ENCODE assay signal across 26 cellular contexts in genomic region chr11:66412110-66412509, GRCh38. TPM values are rescaled to one million over a fixed set of nuclear protein-coding genes. Genes with fewer than 3 reads are reported as not detected.
DNase-seq lines count a peak whose midpoint lies in the region; ATAC-seq, FAIRE-seq and TF ChIP-seq lines count a peak whose summit lies in the region.
"Had no signal": no experiment of that assay in that cellular context is flagged by ENCODE, and none has a peak within 500 bp of the region (broad histone marks: within the 10 kb centered on the region; RNA-seq: fewer than 3 reads in every experiment).

No MANE protein-coding gene starts in this region.

- TF ChIP-seq RAD21 in H1 (IDR thresholded peaks at IDR 0.05 in 1 of 2, conservative IDR thresholded peaks at IDR 0.05 in 1 of 2; ENCODE audit: low read depth in 2 of 2, low read length in 2 of 2), result no peak

- DNase-seq in NT2/D1 (ENCODE audit: low read depth, low spot score), result no peak
- no peak for DNase-seq in H1 (ENCODE audit: low read depth in 1 of 2, low spot score in 2 of 2)
- no peak for DNase-seq in thoracic aorta (ENCODE audit: low spot score)
- no peak for DNase-seq in activated naive CD4-positive, alpha-beta T cell treated with Interleukin-2 at 50 U/mL for 16 hours
- no peak for DNase-seq in NCI-H226
- DNase-seq in medulla oblongata (ENCODE audit: extremely low spot score), result no peak
- DNase-seq: DMS153, HFFc6, IMR-90, KG1, NCI-H1048, NCI-H1417 treated with DMSO at 0.1 percent for 48 hours, NCI-H1694 treated with DMSO at 0.1 percent for 48 hours, NCI-H2081, NCI-H2227 treated with DMSO at 0.1 percent for 48 hours, NCI-H510A, NCI-H69, SHP77 had no signal

- ATAC-seq in thoracic aorta (ENCODE audit: insufficient number of reproducible peaks, low FRiP score, low read depth), result no peak
- ATAC-seq: GM23338, Panc1 had no signal

- H3K4me1 ChIP-seq in NT2/D1 (ENCODE audit: insufficient read depth, insufficient read length), result peaks cover 33% of the 10 kb centered on the region
- H3K4me1 ChIP-seq in H1 (replicated peaks in 1 of 4; ENCODE audit: control insufficient read depth in 3 of 4, insufficient read depth in 4 of 4, low read length in 3 of 4), result peaks cover 7 to 30% (median 23%) of the 10 kb centered on the region in 4 experiments
- peaks cover 0 to 34% of the 10 kb centered on the region in 2 donors for H3K4me1 ChIP-seq in muscle layer of duodenum (ENCODE audit: control insufficient read depth in 1 of 2, insufficient read depth in 2 of 2, low read length in 2 of 2)
- H3K4me1 ChIP-seq in thoracic aorta (ENCODE audit: control insufficient read depth in 1 of 2, low read depth in 2 of 2), result peaks cover 14 to 57% of the 10 kb centered on the region in 2 donors
- H3K4me1 ChIP-seq: HAP-1 had no signal

- H3K23ac ChIP-seq in H1 (ENCODE audit: insufficient read length), result no peak overlapping the region

- H2BK20ac ChIP-seq in H1 (ENCODE audit: low read length), result 0 out of 2 replicates have a peak overlapping the region, but pooled peaks have one; percentile 53

- H3K27ac ChIP-seq in H1 (ENCODE audit: low read depth, low read length) (no peak overlapping the region), muscle layer of duodenum (ENCODE audit: low read length) (no peak overlapping the region), thoracic aorta (no peak overlapping the region)
- H3K27ac ChIP-seq: RWPE1 had no signal

- no peak overlapping the region; the same call in 1 of the 2 replicates for H2BK5ac ChIP-seq in H1 (ENCODE audit: low read depth, low read length)

- H4K20me1 ChIP-seq in H1 (replicated peaks in 1 of 2; ENCODE audit: control insufficient read depth in 1 of 2, insufficient read depth in 2 of 2, low read length in 2 of 2), result no peaks in the 10 kb centered on the region

- H3K9me3 ChIP-seq in NT2/D1 (ENCODE audit: insufficient read depth, low read length) (no peaks in the 10 kb centered on the region), H1 (ENCODE audit: insufficient read depth in 2 of 2, low read depth in 1 of 2, low read length in 1 of 2) (no peaks in the 10 kb centered on the region), muscle layer of duodenum (ENCODE audit: control insufficient read depth in 1 of 2, low read length in 2 of 2) (no peaks in the 10 kb centered on the region), thoracic aorta (no peaks in the 10 kb centered on the region)
- H3K9me3 ChIP-seq: HAP-1 had no signal

- no peak overlapping the region for H2AFZ ChIP-seq in H1 (ENCODE audit: low read length)
- H2AFZ ChIP-seq: GM23338 had no signal

- no peak overlapping the region for H4K5ac ChIP-seq in H1 (ENCODE audit: insufficient read length, low read depth, low read length)

- POLR2A ChIA-PET in H1 (lab: Charles Lee; ENCODE audit: partially characterized antibody), result interaction anchor here (0.8 to 7.7 kb wide), 4 partner anchors 10 to 68 kb away, joined by 4 to 78 read pairs (median 4); partner anchors contain the start of genes DPP3 and NPAS4

- peak overlapping the region; percentile 46 for H3K9ac ChIP-seq in NT2/D1 (ENCODE audit: insufficient read length, low read depth)
- H3K9ac ChIP-seq in H1 (replicated peaks in 1 of 4; ENCODE audit: extremely low read depth in 1 of 4, low read depth in 3 of 4, low read length in 3 of 4), result no peak overlapping the region

- no peaks in the 10 kb centered on the region for H3K79me1 ChIP-seq in H1 (ENCODE audit: low read depth, low read length)

- H3K4ac ChIP-seq in H1 (replicated peaks; ENCODE audit: insufficient read length, low read depth, low read length), result no peak overlapping the region

- H3K18ac ChIP-seq in H1 (ENCODE audit: extremely low read depth, low read length), result no peak overlapping the region

- no peak overlapping the region for H3K4me3 ChIP-seq in NT2/D1 (ENCODE audit: insufficient read length, low read depth)
- no peak overlapping the region for H3K4me3 ChIP-seq in H1 (ENCODE audit: extremely low read depth in 1 of 4, insufficient read depth in 2 of 4, low read depth in 3 of 4, low read length in 4 of 4)
- H3K4me3 ChIP-seq in muscle layer of duodenum (ENCODE audit: low read depth in 1 of 2, low read length in 2 of 2), result peak overlapping the region; percentile 31 to 63
- H3K4me3 ChIP-seq in thoracic aorta, result peak overlapping the region; percentile 38
- H3K4me3 ChIP-seq: GM23338, HAP-1 had no signal

- peak overlapping the region; percentile 7 for H4K91ac ChIP-seq in H1 (replicated peaks; ENCODE audit: insufficient read length, low read length)

- H3K36me3 ChIP-seq in NT2/D1 (ENCODE audit: insufficient read depth, insufficient read length, low read length), result peaks cover 20% of the 10 kb centered on the region
- H3K36me3 ChIP-seq in H1 (ENCODE audit: control insufficient read depth in 2 of 4, insufficient read depth in 4 of 4, low read length in 3 of 4), result no peaks in the 10 kb centered on the region
- H3K36me3 ChIP-seq in muscle layer of duodenum (ENCODE audit: control insufficient read depth in 1 of 2, insufficient read depth in 2 of 2, low read length in 2 of 2), result no peaks in the 10 kb centered on the region
- H3K36me3 ChIP-seq in thoracic aorta, result no peaks in the 10 kb centered on the region
- H3K36me3 ChIP-seq: HAP-1 had no signal

- no peak overlapping the region for H4K8ac ChIP-seq in H1 (ENCODE audit: extremely low read depth, insufficient read depth, low read length)

- TF ChIP-seq CTCF in H1 (IDR thresholded peaks at IDR 0.05; ENCODE audit: control extremely low read depth in 1 of 3, insufficient read depth in 1 of 3, low read depth in 1 of 3, low read length in 3 of 3) (no peak), thoracic aorta (IDR thresholded peaks at IDR 0.05) (no peak)

- no peak for TF ChIP-seq POLR2A in H1 (IDR thresholded peaks at IDR 0.05; ENCODE audit: control extremely low read depth in 1 of 2, low read depth in 2 of 2, low read length in 2 of 2)

- 95% methylated on average over 7 of the region's 7 CpGs; no CpG with 5 or more reads in 1 of the 2 experiments for WGBS in H1 (ENCODE audit: extremely low coverage in 1 of 2, insufficient coverage in 1 of 2, insufficient read length in 1 of 2, insufficient replicate concordance in 2 of 2, low coverage in 1 of 2, low lambda C conversion rate in 2 of 2, missing lambda C conversion rate in 1 of 2), 2 experiments

- H3K23me2 ChIP-seq in H1 (ENCODE audit: low read depth, low read length), result peaks cover 2% of the 10 kb centered on the region; the same call in 1 of the 2 replicates

- H2AK5ac ChIP-seq in H1 (ENCODE audit: low read depth, low read length), result no peak overlapping the region

- CTCF ChIA-PET in H1 (lab: Charles Lee; ENCODE audit: partially characterized antibody), result interaction anchor here (0.6 to 9.7 kb wide), 8 partner anchors 9 to 111 kb away, joined by 3 to 202 read pairs (median 8); partner anchors contain the start of genes MRPL11 and NPAS4

- H2BK12ac ChIP-seq in H1 (ENCODE audit: low read depth, low read length), result no peak overlapping the region

- no peak overlapping the region for H3K4me2 ChIP-seq in H1 (ENCODE audit: insufficient read depth in 1 of 2, low read depth in 2 of 2, low read length in 2 of 2)

- H3K27me3 ChIP-seq in NT2/D1 (ENCODE audit: insufficient read depth, insufficient read length), result peaks cover 6% of the 10 kb centered on the region
- peaks cover 0 to 5% (median 2%) of the 10 kb centered on the region in 4 experiments; a peak in 3 of 7 replicates for H3K27me3 ChIP-seq in H1 (replicated peaks in 1 of 4; ENCODE audit: control insufficient read depth in 3 of 4, extremely low read depth in 1 of 4, insufficient read depth in 3 of 4, low read length in 3 of 4)
- H3K27me3 ChIP-seq in muscle layer of duodenum (ENCODE audit: low read depth, low read length), result peaks cover 5% of the 10 kb centered on the region
- no peaks in the 10 kb centered on the region for H3K27me3 ChIP-seq in thoracic aorta (replicated peaks; ENCODE audit: insufficient read depth)

- no peak for FAIRE-seq in H1 (lab: Jason Lieb, UNC)

- no peak overlapping the region for H3K14ac ChIP-seq in H1 (ENCODE audit: insufficient read length)

- H3K56ac ChIP-seq in H1 (replicated peaks; ENCODE audit: insufficient read length, low read depth, low read length), result no peak overlapping the region

- TF ChIP-seq EP300 in H1 (IDR thresholded peaks at IDR 0.05; ENCODE audit: borderline replicate concordance in 1 of 2, low read depth in 2 of 2, low read length in 2 of 2), result no peak

- H2BK120ac ChIP-seq in H1 (replicated peaks; ENCODE audit: low read depth, low read length), result no peak overlapping the region

- H3K79me2 ChIP-seq in H1 (ENCODE audit: control insufficient read depth in 1 of 2, insufficient read depth in 2 of 2, low read length in 2 of 2), result no peaks in the 10 kb centered on the region

- no peak overlapping the region for H2BK15ac ChIP-seq in H1 (ENCODE audit: low read length)

RNA-seq across cellular contexts. Expression of gene NPAS4, which starts 8.7 kb away (rescaled TPM):
- total RNA-seq in H1 (2021; fragmentation: NEBNext Ultra II Directional; extraction: Animal tissue kit (Norgen Biotek cat#: 25700)), result 0.88 and 0.99 TPM in 2 replicates
- 0.73 and 0.77 TPM in 2 replicates for polyA plus RNA-seq in H1 (2011; rRNA removed)
- polyA plus RNA-seq in H1 (2011; cell fraction: cytosol; rRNA removed), result 0.54 TPM
- 2.0 TPM for polyA plus RNA-seq in H1 (2011; cell fraction: nucleus; rRNA removed)
- polyA plus RNA-seq in H1 (2012, experiment 1 of 2), result 0.58 to 1.2 TPM (median 0.85 TPM) in 4 replicates
- polyA plus RNA-seq in H1 (2012, experiment 2 of 2), result 0.28 TPM
- 0.24 TPM for polyA plus RNA-seq in H1 (2013, experiment 1 of 2)
- 0.18 TPM for polyA plus RNA-seq in H1 (2013, experiment 2 of 2)
- 0.12 and 0.66 TPM in 2 replicates for polyA minus RNA-seq in H1 (2011; rRNA and poly(A)+ RNA removed)
- polyA minus RNA-seq in H1 (2011; cell fraction: cytosol; rRNA and poly(A)+ RNA removed), result 0.44 TPM
- polyA minus RNA-seq in H1 (2011; cell fraction: nucleus; rRNA and poly(A)+ RNA removed), result 0.40 TPM
- total RNA-seq in thoracic aorta, result 1 to 10 TPM; 4.2 to 6.6 TPM
- total RNA-seq: A172, G401, OCI-LY7 had no signal

RNA-seq across cellular contexts. Expression of gene MRPL11, which starts 26.5 kb away (rescaled TPM):
- total RNA-seq in H1 (2021; fragmentation: NEBNext Ultra II Directional; extraction: Animal tissue kit (Norgen Biotek cat#: 25700)), result 141 and 152 TPM in 2 replicates
- polyA plus RNA-seq in H1 (2011; rRNA removed), result 105 and 106 TPM in 2 replicates
- polyA plus RNA-seq in H1 (2011; cell fraction: cytosol; rRNA removed), result 116 TPM
- polyA plus RNA-seq in H1 (2011; cell fraction: nucleus; rRNA removed), result 102 TPM
- 161 to 181 TPM (median 177 TPM) in 4 replicates for polyA plus RNA-seq in H1 (2012, experiment 1 of 2)
- polyA plus RNA-seq in H1 (2012, experiment 2 of 2), result 290 TPM
- polyA plus RNA-seq in H1 (2013, experiment 1 of 2), result 187 TPM
- polyA plus RNA-seq in H1 (2013, experiment 2 of 2), result 199 TPM
- polyA minus RNA-seq in H1 (2011; rRNA and poly(A)+ RNA removed), result 45.4 and 61.3 TPM in 2 replicates
- 31.3 TPM for polyA minus RNA-seq in H1 (2011; cell fraction: cytosol; rRNA and poly(A)+ RNA removed)
- 11.6 TPM for polyA minus RNA-seq in H1 (2011; cell fraction: nucleus; rRNA and poly(A)+ RNA removed)
- 10 to 100 TPM; 16.7 to 28.0 TPM for total RNA-seq in thoracic aorta

RNA-seq across cellular contexts. Expression of gene SLC29A2, which starts 40.5 kb away (rescaled TPM):
- total RNA-seq in H1 (2021; fragmentation: NEBNext Ultra II Directional; extraction: Animal tissue kit (Norgen Biotek cat#: 25700)), result 29.3 and 32.4 TPM in 2 replicates
- 31.6 and 42.0 TPM in 2 replicates for polyA plus RNA-seq in H1 (2011; rRNA removed)
- 23.1 TPM for polyA plus RNA-seq in H1 (2011; cell fraction: cytosol; rRNA removed)
- polyA plus RNA-seq in H1 (2011; cell fraction: nucleus; rRNA removed), result 104 TPM
- 29.3 to 42.0 TPM (median 39.3 TPM) in 4 replicates for polyA plus RNA-seq in H1 (2012, experiment 1 of 2)
- polyA plus RNA-seq in H1 (2012, experiment 2 of 2), result 33.0 TPM
- polyA plus RNA-seq in H1 (2013, experiment 1 of 2), result 40.7 TPM
- polyA plus RNA-seq in H1 (2013, experiment 2 of 2), result 42.8 TPM
- polyA minus RNA-seq in H1 (2011; rRNA and poly(A)+ RNA removed), result 16.4 and 20.7 TPM in 2 replicates
- polyA minus RNA-seq in H1 (2011; cell fraction: cytosol; rRNA and poly(A)+ RNA removed), result 18.6 TPM
- polyA minus RNA-seq in H1 (2011; cell fraction: nucleus; rRNA and poly(A)+ RNA removed), result 25.3 TPM
- total RNA-seq in thoracic aorta, result 1 to 10 TPM; 2.5 to 3.0 TPM
- total RNA-seq: A172, HFFc6 had no signal

RNA-seq across cellular contexts. Expression of gene PELI3, which starts 54.6 kb away (rescaled TPM):
- total RNA-seq in H1 (2021; fragmentation: NEBNext Ultra II Directional; extraction: Animal tissue kit (Norgen Biotek cat#: 25700)), result 7.6 TPM in 2 replicates
- 5.2 and 7.6 TPM in 2 replicates for polyA plus RNA-seq in H1 (2011; rRNA removed)
- polyA plus RNA-seq in H1 (2011; cell fraction: cytosol; rRNA removed), result 5.3 TPM
- polyA plus RNA-seq in H1 (2011; cell fraction: nucleus; rRNA removed), result 9.8 TPM
- polyA plus RNA-seq in H1 (2012, experiment 1 of 2), result 3.7 to 8.0 TPM (median 5.7 TPM) in 4 replicates
- 5.6 TPM for polyA plus RNA-seq in H1 (2012, experiment 2 of 2)
- 3.1 TPM for polyA plus RNA-seq in H1 (2013, experiment 1 of 2)
- 3.5 TPM for polyA plus RNA-seq in H1 (2013, experiment 2 of 2)
- polyA minus RNA-seq in H1 (2011; rRNA and poly(A)+ RNA removed), result 7.4 and 11.2 TPM in 2 replicates
- polyA minus RNA-seq in H1 (2011; cell fraction: cytosol; rRNA and poly(A)+ RNA removed), result 6.5 TPM
- polyA minus RNA-seq in H1 (2011; cell fraction: nucleus; rRNA and poly(A)+ RNA removed), result 18.7 TPM
- 10 to 100 TPM; 29.1 to 47.1 TPM for total RNA-seq in thoracic aorta

Comparison
In these comparisons a context has a peak if more than half of its experiments do, and no peak if none do; other contexts are left out.
1. H3K4me3 ChIP-seq: peak in muscle layer of duodenum (2 of 2) and thoracic aorta (single experiment); none in NT2/D1 (single experiment) and H1 (0 of 4).